Comparison of ENCODE assay signal across 8 cellular contexts in genomic region chr6:159941286-159942113, GRCh38. TPM values are rescaled to one million over a fixed set of nuclear protein-coding genes. Genes with fewer than 3 reads are reported as not detected.
A peak's percentile ranks its signal among the peaks of the same experiment; 100 is the strongest.
DNase-seq lines count a peak whose midpoint lies in the region; ATAC-seq and TF ChIP-seq lines count a peak whose summit lies in the region.

No MANE protein-coding gene starts in this region.

- intact Hi-C loops in activated B cell treated with CpG ODN at 0.5 μM for 24 hours (cut with micrococcal nuclease): loop anchor here (1.0 to 10.0 kb wide), 4 partner anchors 78 to 767 kb away; no protein-coding TSS in a partner anchor
- intact Hi-C loops in psoas muscle (cut with DNase I): loop anchor here (2.0 to 10.0 kb wide), 3 partner anchors 79 to 687 kb away; no protein-coding TSS in a partner anchor

- TF ChIP-seq CTCF in 22Rv1 (IDR thresholded peaks at IDR 0.05) (peak; percentile 47), activated B cell treated with CpG ODN at 0.5 μM for 24 hours (IDR thresholded peaks at IDR 0.05) (no peak), fibroblast of pulmonary artery (IDR thresholded peaks at IDR 0.05; ENCODE audit: low read length, missing control alignments) (peak; percentile 55), psoas muscle (IDR thresholded peaks at IDR 0.05) (peak; percentile 59)

- CTCF ChIA-PET in activated B cell treated with CpG ODN at 0.5 μM for 24 hours (lab: Charles Lee): interaction anchor here (0.6 to 1.5 kb wide), 3 partner anchors 13 to 78 kb away, joined by 3 to 6 read pairs (median 4); no protein-coding TSS in a partner anchor

- no peak overlapping the region for H3K4me2 ChIP-seq in GM23248 (ENCODE audit: unreplicated experiment)

- H3K9me3 ChIP-seq in GM23248 (ENCODE audit: low read depth) (no peaks in the 10 kb centered on the region), psoas muscle (peaks cover 6% of the 10 kb centered on the region)

- DNase-seq in GDM1 (lab: John Stamatoyannopoulos, UW) (peak; percentile 3), GM23248 (peak; percentile 54), LoVo (ENCODE audit: low spot score) (peak; percentile 11), activated B cell treated with CpG ODN at 0.5 μM for 24 hours (no peak), fibroblast of pulmonary artery (ENCODE audit: low read depth) (peak; percentile 79), psoas muscle (no peak), COR-L47 (lab: John Stamatoyannopoulos, UW) (no peak)

- no peak overlapping the region for H2AFZ ChIP-seq in GM23248

- peaks cover 9% of the 10 kb centered on the region for H3K9me3 Mint-ChIP-seq in activated B cell treated with CpG ODN at 0.5 μM for 24 hours

- no peaks in the 10 kb centered on the region for H3K79me2 ChIP-seq in GM23248 (ENCODE audit: insufficient read depth)

- no peak overlapping the region for H3K27ac Mint-ChIP-seq in activated B cell treated with CpG ODN at 0.5 μM for 24 hours

- H3K27me3 ChIP-seq in GM23248 (replicated peaks; ENCODE audit: insufficient read depth) (no peaks in the 10 kb centered on the region), psoas muscle (ENCODE audit: insufficient read depth in 3 of 3, low read length in 2 of 3) (no peaks in the 10 kb centered on the region)

- ATAC-seq in activated B cell treated with CpG ODN at 0.5 μM for 24 hours (ENCODE audit: low read depth) (peak; percentile 69), psoas muscle (peak; percentile 61 to 83 (median 66))

- peaks cover 19% of the 10 kb centered on the region for H3F3A ChIP-seq in GM23248 (ENCODE audit: insufficient read depth)

- H3K27ac ChIP-seq in 22Rv1 (no peak overlapping the region), GM23248 (no peak overlapping the region), psoas muscle (no peak overlapping the region)

- no peak overlapping the region for H3K4me3 ChIP-seq in GM23248
- no peak overlapping the region for H3K4me3 ChIP-seq in fibroblast of pulmonary artery (replicated peaks; ENCODE audit: low read depth, low read length)
- no peak overlapping the region for H3K4me3 ChIP-seq in psoas muscle

- H3K27me3 Mint-ChIP-seq in activated B cell treated with CpG ODN at 0.5 μM for 24 hours: peaks cover 10% of the 10 kb centered on the region

- in situ Hi-C loops in GM23248 (cut with MboI): no loop called here

- WGBS in GM23248 (ENCODE audit: low coverage in 1 of 2, low lambda C conversion rate in 2 of 2, missing lambda C conversion rate in 2 of 2), 2 experiments: 61 to 65% methylated on average over 11 of the region's 11 CpGs
- 68 to 72% (median 69%) methylated on average over 11 of the region's 11 CpGs for WGBS in psoas muscle, 3 donors

- POLR2A ChIA-PET in activated B cell treated with CpG ODN at 0.5 μM for 24 hours (lab: Charles Lee): no interaction called here

- H3K36me3 ChIP-seq in GM23248 (ENCODE audit: low read depth) (no peaks in the 10 kb centered on the region), psoas muscle (ENCODE audit: insufficient read depth in 1 of 2, low read depth in 1 of 2) (no peaks in the 10 kb centered on the region)

- H3K9ac ChIP-seq in GM23248: no peak overlapping the region

- no peaks in the 10 kb centered on the region for H3K9me2 ChIP-seq in GM23248 (ENCODE audit: insufficient read depth)

- H3K4me1 Mint-ChIP-seq in activated B cell treated with CpG ODN at 0.5 μM for 24 hours: no peaks in the 10 kb centered on the region

- H4K20me1 ChIP-seq in GM23248 (ENCODE audit: insufficient read depth): no peaks in the 10 kb centered on the region

- no peak overlapping the region for H3K4me3 Mint-ChIP-seq in activated B cell treated with CpG ODN at 0.5 μM for 24 hours

- H3K4me1 ChIP-seq in GM23248 (ENCODE audit: insufficient read depth) (0 out of 2 replicates have a peak, but pooled peaks cover 8% of the 10 kb centered on the region), psoas muscle (peaks cover 13% of the 10 kb centered on the region)

- no peaks in the 10 kb centered on the region for H3K36me3 Mint-ChIP-seq in activated B cell treated with CpG ODN at 0.5 μM for 24 hours (ENCODE audit: low read depth)

RNA-seq across cellular contexts. Expression of gene IGF2R, which starts 27.4 kb away (rescaled TPM):
- total RNA-seq in GM23248 (2014; rRNA removed; shearing (Covaris generic)): 30.9 TPM in 2 replicates
- 8.1 and 8.8 TPM in 2 replicates for polyA plus RNA-seq in GM23248 (2016; fragmentation: Nextera tagmentation; extraction: Ambion mirVana)
- 69.6 and 79.5 TPM in 2 replicates for total RNA-seq in activated B cell treated with CpG ODN at 0.5 μM for 24 hours
- total RNA-seq in psoas muscle: 100 to 1,000 TPM; 113 to 167 (median 157) TPM
- polyA plus RNA-seq in psoas muscle: 10 to 100 TPM; 40.1 to 91.0 (median 48.4) TPM

RNA-seq across cellular contexts. Expression of gene MAS1, which starts 50.7 kb away (rescaled TPM):
- total RNA-seq in GM23248 (2014; rRNA removed; shearing (Covaris generic)): not detected in 2 replicates
- polyA plus RNA-seq in GM23248 (2016; fragmentation: Nextera tagmentation; extraction: Ambion mirVana): not detected in 2 replicates
- not detected in 2 replicates for total RNA-seq in activated B cell treated with CpG ODN at 0.5 μM for 24 hours
- total RNA-seq in psoas muscle: not detected
- not detected for polyA plus RNA-seq in psoas muscle

Comparison
In these comparisons a context has a peak if more than half of its experiments do, and no peak if none do; other contexts are left out.
1. DNase-seq: peak in GDM1 (single experiment), GM23248 (single experiment), LoVo (single experiment) and fibroblast of pulmonary artery (single experiment); none in activated B cell treated with CpG ODN at 0.5 μM for 24 hours (single experiment), psoas muscle (0 of 2) and COR-L47 (single experiment).